In the genomic region with DNA sequence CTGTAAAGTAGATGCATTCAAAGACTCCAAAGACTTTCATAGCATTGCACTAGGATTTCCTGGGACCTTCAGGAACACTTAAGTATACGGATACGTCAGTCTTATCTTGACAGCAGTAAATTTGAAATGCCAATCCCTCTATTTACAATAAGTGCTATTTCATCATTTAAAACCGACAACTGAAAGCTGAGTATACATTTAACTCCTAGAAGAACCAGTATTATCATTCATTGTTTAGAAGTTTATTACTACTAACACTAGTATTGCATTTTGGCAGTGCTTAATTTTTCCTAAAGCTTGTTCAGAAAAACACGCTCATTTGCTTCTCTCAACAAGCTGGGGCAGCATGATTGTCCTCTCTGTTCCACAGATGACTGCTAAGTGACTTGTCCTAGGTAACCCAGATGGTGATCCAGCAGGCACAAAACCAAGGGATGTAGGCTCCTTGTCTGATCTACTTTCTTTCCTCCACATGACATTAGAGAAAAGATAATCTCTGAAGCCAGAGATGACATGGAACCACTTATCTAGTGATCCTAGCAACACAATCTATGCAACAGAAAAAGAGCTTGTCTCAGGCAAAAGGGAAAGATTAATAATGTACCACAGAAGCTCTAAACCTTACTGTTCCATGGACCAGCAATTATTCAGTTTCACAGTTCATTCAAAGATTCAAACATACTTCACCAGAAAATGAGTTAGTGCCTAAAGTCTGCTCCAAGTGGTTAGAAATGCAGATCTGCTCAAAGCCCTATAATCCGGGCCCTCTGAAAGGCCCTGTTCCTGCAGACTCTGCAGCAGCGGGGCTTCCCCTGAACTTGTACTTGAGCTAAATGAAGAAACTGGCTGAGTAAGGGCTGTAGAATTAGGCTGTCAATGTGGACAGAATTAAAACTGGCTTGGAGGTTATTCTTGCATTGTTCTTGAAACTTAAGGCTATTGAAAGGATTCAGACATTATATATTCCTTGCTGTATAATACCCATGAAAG, we compare ENCODE assay signal across 1 cellular context.
TF ChIP-seq lines count a peak whose summit lies in the region.

No MANE protein-coding gene starts in this region.

TF ChIP-seq in IMR-90, 13 proteins besides CTCF, POLR2A, EP300 and RAD21:
- TF ChIP-seq RFX5 (IDR thresholded peaks at IDR 0.05; ENCODE audit: low read depth, low read length): no peak
- no peak for TF ChIP-seq SMC3 (IDR thresholded peaks at IDR 0.05; ENCODE audit: low read depth, low read length)
- TF ChIP-seq BHLHE40 (IDR thresholded peaks at IDR 0.05; ENCODE audit: low read depth, low read length): no peak
- no peak for TF ChIP-seq MAZ (IDR thresholded peaks at IDR 0.05; ENCODE audit: borderline replicate concordance, low read depth, low read length)
TF ChIP-seq in IMR-90: peak in this region for 0.
